Comparison of ENCODE assay signal across 15 cellular contexts in the genomic region with DNA sequence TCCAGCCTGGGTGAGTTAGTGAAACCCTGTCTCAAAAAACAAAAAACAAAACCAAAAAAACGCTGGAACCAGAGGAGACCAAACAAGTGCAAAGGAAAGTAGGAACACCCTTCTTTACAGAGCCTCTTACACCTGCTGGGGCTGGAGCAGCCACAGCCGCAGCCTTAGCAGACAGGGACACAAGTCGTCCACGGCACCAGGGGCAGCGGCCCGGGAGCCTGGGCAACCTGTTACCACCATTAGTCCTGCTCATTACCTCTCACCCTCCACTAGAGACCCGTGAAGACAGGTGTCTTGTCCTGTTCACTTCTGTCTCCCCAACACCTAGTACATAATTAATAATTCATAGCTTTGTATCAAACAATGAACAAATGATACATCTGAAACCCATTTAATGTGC.
"Had no signal": no experiment of that assay in that cellular context is flagged by ENCODE, and none has a peak within 500 bp of the region (broad histone marks: within the 10 kb centered on the region; RNA-seq: fewer than 3 reads in every experiment).

No MANE protein-coding gene starts in this region.

- H3K36me3 ChIP-seq: left lung, neural progenitor cell, prostate gland, tibial nerve had no signal

- DNase-seq: activated CD4-positive, alpha-beta memory T cell treated with anti-CD3 and anti-CD28 coated beads for 36 hours; activated CD4-positive, alpha-beta T cell treated with anti-CD3 and anti-CD28 coated beads for 4 hours; activated naive CD4-positive, alpha-beta T cell treated with anti-CD3 and anti-CD28 coated beads for 36 hours; cerebellar nuclear complex; effector CD4-positive, alpha-beta T cell; erythroblast; foreskin fibroblast; stimulated activated CD4-positive, alpha-beta T cell treated with anti-CD3 and anti-CD28 coated beads, Interleukin-4, amount 100 ng/mL, for 24 hours; T-helper 9 cell had no signal

- H3K4me3 ChIP-seq: left lung, neural progenitor cell, prostate gland, tibial nerve had no signal

- ATAC-seq: left lung; naive thymus-derived CD8-positive, alpha-beta T cell; WTC11 had no signal

- H3K27ac ChIP-seq: left lung, neural progenitor cell, prostate gland, tibial nerve had no signal

- H3K4me1 ChIP-seq: left lung, prostate gland, tibial nerve had no signal

- H3K27me3 ChIP-seq: neural progenitor cell, tibial nerve had no signal

- H3K9me3 ChIP-seq: left lung, prostate gland, tibial nerve had no signal

- H3K9ac ChIP-seq: neural progenitor cell had no signal
